In the genomic region with DNA sequence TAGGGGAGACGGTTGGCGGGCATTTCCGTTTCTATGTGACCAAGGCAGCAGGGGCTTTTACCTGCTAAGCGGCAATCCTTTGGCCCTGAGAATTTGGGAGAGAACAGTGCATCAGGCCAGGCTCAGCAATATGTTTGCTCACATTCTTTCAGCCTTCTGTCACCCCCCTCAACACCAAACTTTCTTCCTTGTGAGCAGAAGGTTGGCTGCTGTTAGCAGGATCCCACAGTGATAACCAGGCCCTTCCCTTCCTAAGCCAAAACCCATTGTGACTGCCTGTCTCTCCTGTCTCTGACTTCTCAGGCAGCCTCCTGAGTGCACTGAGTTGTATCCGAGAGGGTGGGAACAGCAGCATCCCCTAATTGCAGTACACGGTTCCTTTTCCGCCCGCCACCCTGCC, we compare ENCODE assay signal across 25 cellular contexts. TPM values are rescaled to one million over a fixed set of nuclear protein-coding genes. Genes with fewer than 3 reads are reported as not detected.
DNase-seq lines count a peak whose midpoint lies in the region; ATAC-seq and TF ChIP-seq lines count a peak whose summit lies in the region.
"Had no signal": no experiment of that assay in that cellular context is flagged by ENCODE, and none has a peak within 500 bp of the region (broad histone marks: within the 10 kb centered on the region; RNA-seq: fewer than 3 reads in every experiment).

No MANE protein-coding gene starts in this region.

- peak; percentile 29 for DNase-seq in EH (ENCODE audit: low read depth)
- peak; percentile 47 for DNase-seq in GM23248
- DNase-seq in Panc1 (ENCODE audit: low read depth, low spot score) = no peak
- no peak for DNase-seq in glutamatergic neuron
- no peak for DNase-seq in dermis blood vessel endothelial cell
- DNase-seq in NOMO-1 treated with DMSO at 0.1 percent for 48 hours (lab: John Stamatoyannopoulos, UW; ENCODE audit: unreplicated experiment) = no peak
- no peak for DNase-seq in body of pancreas
- DNase-seq in NCI-H2227 (lab: John Stamatoyannopoulos, UW; ENCODE audit: unreplicated experiment) = no peak
- DNase-seq: CD4-positive, alpha-beta T cell; COR-L47; DMS 273 treated with DMSO at 0.1 percent for 48 hours; DND-41; MV-4-11; NCI-H1105 treated with DMSO at 0.1 percent for 48 hours; NCI-H2029 treated with DMSO at 0.1 percent for 48 hours; NCI-H345; NCI-H524; NCI-H82; OCI-M1; RPMI8226; SHP77 treated with DMSO at 0.1 percent for 48 hours; SW 1271 had no signal

- TF ChIP-seq POLR2A in body of pancreas (IDR thresholded peaks at IDR 0.05) = no peak

- ATAC-seq in Panc1 (no peak), body of pancreas (no peak)

- 0 out of 2 replicates have a peak, but pooled peaks cover 3% of the 10 kb centered on the region for H3K36me3 ChIP-seq in GM23248 (ENCODE audit: low read depth)
- no peaks in the 10 kb centered on the region for H3K36me3 ChIP-seq in Panc1 (ENCODE audit: control insufficient read depth, insufficient read depth, low read length)
- H3K36me3 ChIP-seq in body of pancreas (replicated peaks in 1 of 2; ENCODE audit: insufficient read depth in 1 of 2, low read depth in 2 of 2) = no peaks in the 10 kb centered on the region

- no peaks in the 10 kb centered on the region for H3K9me2 ChIP-seq in GM23248 (ENCODE audit: insufficient read depth)

- 84 to 90% methylated on average over 8 of the region's 8 CpGs for WGBS in GM23248 (ENCODE audit: low coverage in 1 of 2, low lambda C conversion rate in 2 of 2, missing lambda C conversion rate in 2 of 2), 2 experiments
- WGBS in body of pancreas, 2 donors = 90 to 95% methylated on average over 8 of the region's 8 CpGs

- no peaks in the 10 kb centered on the region for H3K9me3 ChIP-seq in GM23248 (ENCODE audit: low read depth)
- no peaks in the 10 kb centered on the region for H3K9me3 ChIP-seq in Panc1 (ENCODE audit: control insufficient read depth, insufficient read depth, low read depth, low read length)
- H3K9me3 ChIP-seq in body of pancreas = no peaks in the 10 kb centered on the region
- H3K9me3 ChIP-seq: BLaER1 had no signal

- H3K4me2 ChIP-seq in GM23248 (ENCODE audit: unreplicated experiment) = no peak overlapping the region
- H3K4me2 ChIP-seq: BLaER1 had no signal

- H3K36me3 Mint-ChIP-seq in glutamatergic neuron (ENCODE audit: unreplicated experiment) = no peaks in the 10 kb centered on the region

- H4K20me1 ChIP-seq in GM23248 (ENCODE audit: insufficient read depth) = no peaks in the 10 kb centered on the region

- H3K27ac ChIP-seq in GM23248 (no peak overlapping the region), Panc1 (ENCODE audit: low read length) (no peak overlapping the region), body of pancreas (no peak overlapping the region)
- H3K27ac ChIP-seq: BLaER1, SK-N-MC had no signal

- H3K79me2 ChIP-seq in GM23248 (ENCODE audit: insufficient read depth) = peaks cover 47% of the 10 kb centered on the region

- H3K4me1 Mint-ChIP-seq in glutamatergic neuron (ENCODE audit: low read depth, unreplicated experiment) = peaks cover 23% of the 10 kb centered on the region

- no peak for TF ChIP-seq CTCF in Panc1 (IDR thresholded peaks at IDR 0.05)
- no peak for TF ChIP-seq CTCF in glutamatergic neuron (IDR thresholded peaks at IDR 0.05; ENCODE audit: partially characterized antibody, unreplicated experiment)
- TF ChIP-seq CTCF in body of pancreas (IDR thresholded peaks at IDR 0.05) = no peak

- no peak overlapping the region for H3K9ac ChIP-seq in GM23248
- H3K9ac ChIP-seq: BLaER1 had no signal

- peaks cover 3% of the 10 kb centered on the region for H3K27me3 Mint-ChIP-seq in glutamatergic neuron (ENCODE audit: unreplicated experiment)
- H3K27me3 Mint-ChIP-seq: CD4-positive, alpha-beta T cell; IgD-negative memory B cell had no signal

- peak overlapping the region; percentile 75 for H3K27ac Mint-ChIP-seq in glutamatergic neuron (ENCODE audit: unreplicated experiment)
- H3K27ac Mint-ChIP-seq: CD4-positive, alpha-beta T cell had no signal

- H3K9me3 Mint-ChIP-seq in glutamatergic neuron (ENCODE audit: unreplicated experiment) = peaks cover 3% of the 10 kb centered on the region
- H3K9me3 Mint-ChIP-seq: CD4-positive, alpha-beta T cell; IgD-negative memory B cell had no signal

- H3K27me3 ChIP-seq in GM23248 (replicated peaks; ENCODE audit: insufficient read depth) (no peaks in the 10 kb centered on the region), Panc1 (ENCODE audit: control insufficient read depth, insufficient read depth, low read length) (no peaks in the 10 kb centered on the region), body of pancreas (no peaks in the 10 kb centered on the region)
- H3K27me3 ChIP-seq: BLaER1 had no signal

- no peak overlapping the region for H2AFZ ChIP-seq in GM23248

- peak overlapping the region; percentile 27 for H3K4me3 Mint-ChIP-seq in glutamatergic neuron (ENCODE audit: unreplicated experiment)
- H3K4me3 Mint-ChIP-seq: CD4-positive, alpha-beta T cell; IgD-negative memory B cell had no signal

- POLR2A ChIA-PET in Panc1 (lab: Charles Lee) = no interaction called here

- CTCF ChIA-PET in Panc1 (lab: Charles Lee) = no interaction called here

- BruUV-seq in Panc1 (replicated peaks; lab: Mats Ljungman, UMichigan) = TSS peak; percentile 5

- H3K4me3 ChIP-seq in GM23248 (no peak overlapping the region), Panc1 (ENCODE audit: low read depth in 2 of 2, low read length in 2 of 2) (no peak overlapping the region), body of pancreas (no peak overlapping the region)
- H3K4me3 ChIP-seq: BLaER1, SK-N-MC had no signal

- in situ Hi-C loops in GM23248 (cut with MboI) = no loop called here
- in situ Hi-C loops in Panc1 (cut with HindIII; ENCODE audit: low pct_unique_long_range_greater_than_20kb, low sequenced_read_pairs) = no loop called here

- H3K4me1 ChIP-seq in GM23248 (ENCODE audit: insufficient read depth) (peaks cover 21% of the 10 kb centered on the region), Panc1 (ENCODE audit: control insufficient read depth, insufficient read depth, low read length) (no peaks in the 10 kb centered on the region), body of pancreas (no peaks in the 10 kb centered on the region)
- H3K4me1 ChIP-seq: BLaER1 had no signal

- intact Hi-C loops in Panc1 (cut with micrococcal nuclease; ENCODE audit: unreplicated experiment) = no loop called here
- intact Hi-C loops in body of pancreas (cut with DNase I) = no loop called here

- H3F3A ChIP-seq in GM23248 (ENCODE audit: insufficient read depth) = peaks cover 13% of the 10 kb centered on the region; the same call in 1 of the 2 replicates

RNA-seq across cellular contexts. Expression of a gene that starts 43.7 kb away (rescaled TPM):
- 15.2 and 19.7 TPM in 2 replicates for total RNA-seq in GM23248 (2014; rRNA removed; shearing (Covaris generic))
- polyA plus RNA-seq in GM23248 (2016; fragmentation: Nextera tagmentation; extraction: Ambion mirVana) = 5.9 and 6.9 TPM in 2 replicates
- total RNA-seq in Panc1 (2021; ENCODE audit: unreplicated experiment) (27.6 TPM), glutamatergic neuron (ENCODE audit: unreplicated experiment) (17.4 TPM), dermis blood vessel endothelial cell (27.2 and 30.8 TPM in 2 replicates), body of pancreas (10 to 100 TPM in 1 of 2 donors, 1 to 10 TPM in 1; 8.6 to 22.7 TPM)
- 10.4 TPM for polyA plus RNA-seq in Panc1 (2012; ENCODE audit: insufficient read length)

Comparison
In these comparisons a context has a peak if more than half of its experiments do, and no peak if none do; other contexts are left out.
1. DNase-seq: peak in EH (single experiment) and GM23248 (single experiment); none in Panc1 (single experiment), glutamatergic neuron (single experiment), dermis blood vessel endothelial cell (single experiment), NOMO-1 treated with DMSO at 0.1 percent for 48 hours (single experiment), body of pancreas (0 of 4) and NCI-H2227 (single experiment).